In the genomic region with DNA sequence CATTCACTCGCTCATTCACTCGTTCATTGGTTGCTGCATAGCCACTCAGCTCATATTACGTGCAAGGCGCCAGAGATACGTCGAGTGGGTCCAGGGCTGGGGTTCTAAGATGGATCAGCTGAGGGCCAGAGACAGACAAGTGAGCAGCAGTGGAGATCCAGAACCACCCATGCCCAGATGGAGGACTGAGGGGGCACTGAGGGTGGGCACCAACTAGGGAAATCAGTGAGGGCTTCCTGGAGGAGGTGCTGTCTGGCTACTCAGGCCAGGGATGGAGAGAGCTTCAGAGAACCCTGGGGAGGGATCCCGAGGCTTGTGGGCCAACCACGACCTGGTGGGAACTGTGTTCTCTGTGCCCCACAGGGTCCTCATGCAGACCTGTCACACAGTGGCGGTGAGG, we compare ENCODE assay signal across 21 cellular contexts. TPM values are rescaled to one million over a fixed set of nuclear protein-coding genes. Genes with fewer than 3 reads are reported as not detected.
DNase-seq lines count a peak whose midpoint lies in the region; ATAC-seq and TF ChIP-seq lines count a peak whose summit lies in the region.
"Had no signal": no experiment of that assay in that cellular context is flagged by ENCODE, and none has a peak within 500 bp of the region (broad histone marks: within the 10 kb centered on the region; RNA-seq: fewer than 3 reads in every experiment).

No MANE protein-coding gene starts in this region.

- intact Hi-C loops in PC-3 (cut with micrococcal nuclease) (no loop called here), left ventricle myocardium inferior (cut with micrococcal nuclease) (no loop called here)

- POLR2A ChIA-PET in PC-3 (lab: Charles Lee; ENCODE audit: unreplicated experiment): no interaction called here

- H3K9ac ChIP-seq in PC-3 (ENCODE audit: low read length): 0 out of 2 replicates have a peak overlapping the region, but pooled peaks have one; percentile 65
- H3K9ac ChIP-seq in endodermal cell (ENCODE audit: extremely low read depth, low read length, poor library complexity, severe bottlenecking): no peak overlapping the region
- H3K9ac ChIP-seq in neural progenitor cell: no peak overlapping the region

- DNase-seq in PC-3 (no peak), endodermal cell (no peak), neural progenitor cell (ENCODE audit: low spot score) (no peak), left ventricle myocardium inferior (no peak), NCI-H82 treated with DMSO at 0.1 percent for 48 hours (lab: John Stamatoyannopoulos, UW; ENCODE audit: unreplicated experiment) (no peak), NCI-H2196 (lab: John Stamatoyannopoulos, UW; ENCODE audit: unreplicated experiment) (no peak)
- DNase-seq: BE2C; CD4-positive, CD25-positive, alpha-beta regulatory T cell; KBM-7; NCI-H1048; NCI-H1417; NCI-H1694; NCI-H2227 treated with DMSO at 0.1 percent for 48 hours; NCI-H748 treated with DMSO at 0.1 percent for 48 hours; Right ventricle myocardium superior; T-helper 2 cell had no signal

- ATAC-seq in PC-3 (no peak), GM18858 (IDR thresholded peaks at IDR 0.05; ENCODE audit: unreplicated experiment) (no peak)

- peaks cover 43% of the 10 kb centered on the region for H3K4me1 ChIP-seq in PC-3 (ENCODE audit: insufficient read depth, low read length)
- H3K4me1 ChIP-seq in endodermal cell (ENCODE audit: control insufficient read depth, insufficient read depth, low read length): peaks cover 18% of the 10 kb centered on the region
- peaks cover 12% of the 10 kb centered on the region for H3K4me1 ChIP-seq in neural progenitor cell
- peaks cover 13% of the 10 kb centered on the region for H3K4me1 ChIP-seq in left ventricle myocardium inferior
- H3K4me1 ChIP-seq: BE2C, SJSA1 had no signal

- no peaks in the 10 kb centered on the region for H3K9me2 ChIP-seq in PC-3 (replicated peaks; ENCODE audit: low read length)

- CTCF ChIA-PET in PC-3 (lab: Charles Lee): interaction anchor here (0.6 kb wide), 1 partner anchor 548 kb away, joined by 3 read pairs; no protein-coding TSS in a partner anchor

- H3K9me3 ChIP-seq in PC-3 (ENCODE audit: low read length) (no peaks in the 10 kb centered on the region), endodermal cell (ENCODE audit: control insufficient read depth, low read length) (no peaks in the 10 kb centered on the region), neural progenitor cell (ENCODE audit: low read depth) (no peaks in the 10 kb centered on the region), left ventricle myocardium inferior (replicated peaks) (peaks cover 10% of the 10 kb centered on the region)
- H3K9me3 ChIP-seq: BE2C, SJSA1 had no signal

- H3K27ac Mint-ChIP-seq in endodermal cell: peak overlapping the region; percentile 18
- H3K27ac Mint-ChIP-seq in neural progenitor cell: peak overlapping the region; percentile 58

- H4K20me1 ChIP-seq in PC-3 (ENCODE audit: low read length): no peaks in the 10 kb centered on the region
- no peaks in the 10 kb centered on the region for H4K20me1 ChIP-seq in neural progenitor cell (ENCODE audit: low read depth)

- H2AFZ ChIP-seq in PC-3 (ENCODE audit: low read length) (peak overlapping the region; percentile 45; the same call in 1 of the 2 replicates), neural progenitor cell (replicated peaks) (no peak overlapping the region)

- H3K27ac ChIP-seq in C4-2B (peak overlapping the region; percentile 99), PC-3 (ENCODE audit: low read length) (peak overlapping the region; percentile 65), endodermal cell (ENCODE audit: low read depth, low read length) (no peak overlapping the region), neural progenitor cell (no peak overlapping the region), left ventricle myocardium inferior (replicated peaks) (no peak overlapping the region)
- H3K27ac ChIP-seq: SJSA1 had no signal

- H3K36me3 ChIP-seq in PC-3 (ENCODE audit: low read depth, low read length) (peaks cover 7% of the 10 kb centered on the region), endodermal cell (ENCODE audit: control insufficient read depth, insufficient read depth, low read length) (no peaks in the 10 kb centered on the region), neural progenitor cell (no peaks in the 10 kb centered on the region), left ventricle myocardium inferior (no peaks in the 10 kb centered on the region)
- H3K36me3 ChIP-seq: BE2C, SJSA1 had no signal

- H3K27me3 Mint-ChIP-seq in endodermal cell (ENCODE audit: insufficient read depth) (no peaks in the 10 kb centered on the region), neural progenitor cell (ENCODE audit: insufficient read depth, low read depth) (peaks cover 4% of the 10 kb centered on the region)

- no TSS peak for BruUV-seq in PC-3 (replicated peaks; lab: Mats Ljungman, UMichigan)

- H3K9me3 Mint-ChIP-seq in endodermal cell: no peaks in the 10 kb centered on the region
- H3K9me3 Mint-ChIP-seq in neural progenitor cell: no peaks in the 10 kb centered on the region

- H3K4me3 ChIP-seq in PC-3 (ENCODE audit: low read length): peak overlapping the region; percentile 73
- no peak overlapping the region for H3K4me3 ChIP-seq in endodermal cell (ENCODE audit: low read length)
- H3K4me3 ChIP-seq in neural progenitor cell: no peak overlapping the region
- no peak overlapping the region for H3K4me3 ChIP-seq in left ventricle myocardium inferior
- H3K4me3 ChIP-seq: SJSA1 had no signal

- H3K36me3 Mint-ChIP-seq in endodermal cell (ENCODE audit: low read depth): no peaks in the 10 kb centered on the region
- H3K36me3 Mint-ChIP-seq in neural progenitor cell: no peaks in the 10 kb centered on the region
- H3K36me3 Mint-ChIP-seq: CD4-positive, CD25-positive, alpha-beta regulatory T cell had no signal

- H3F3A ChIP-seq in PC-3 (ENCODE audit: low read length, unreplicated experiment) (no peaks in the 10 kb centered on the region), neural progenitor cell (ENCODE audit: low read depth) (no peaks in the 10 kb centered on the region)

- no peak for TF ChIP-seq CTCF in C4-2B (conservative IDR thresholded peaks at IDR 0.05)
- TF ChIP-seq CTCF in PC-3 (conservative IDR thresholded peaks at IDR 0.05; ENCODE audit: low read depth, low read length): no peak
- no peak for TF ChIP-seq CTCF in endodermal cell (conservative IDR thresholded peaks at IDR 0.05)
- TF ChIP-seq CTCF in neural progenitor cell (IDR thresholded peaks at IDR 0.05): no peak
- TF ChIP-seq CTCF in left ventricle myocardium inferior (IDR thresholded peaks at IDR 0.05; ENCODE audit: borderline replicate concordance): no peak

- H3K4me3 Mint-ChIP-seq in endodermal cell (peak overlapping the region; percentile 29), neural progenitor cell (peak overlapping the region; percentile 55)
- H3K4me3 Mint-ChIP-seq: CD4-positive, CD25-positive, alpha-beta regulatory T cell had no signal

- WGBS in endodermal cell (ENCODE audit: insufficient coverage in 1 of 2, insufficient read length in 1 of 2), 2 experiments: 89 to 93% methylated on average over 6 to 9 of the region's 9 CpGs

- H3K27me3 ChIP-seq in PC-3 (ENCODE audit: low read length) (no peaks in the 10 kb centered on the region), endodermal cell (ENCODE audit: control insufficient read depth, insufficient read depth, low read length, poor library complexity, severe bottlenecking) (no peaks in the 10 kb centered on the region), neural progenitor cell (no peaks in the 10 kb centered on the region), left ventricle myocardium inferior (ENCODE audit: low read depth) (no peaks in the 10 kb centered on the region)
- H3K27me3 ChIP-seq: BE2C, SJSA1 had no signal

- H3K4me2 ChIP-seq in PC-3 (ENCODE audit: low read length): peak overlapping the region; percentile 85
- no peak overlapping the region for H3K4me2 ChIP-seq in neural progenitor cell

- H3K79me2 ChIP-seq in PC-3 (ENCODE audit: low read length) (peaks cover 42% of the 10 kb centered on the region), neural progenitor cell (ENCODE audit: low read depth) (no peaks in the 10 kb centered on the region)

- peaks cover 36% of the 10 kb centered on the region for H3K4me1 Mint-ChIP-seq in endodermal cell
- H3K4me1 Mint-ChIP-seq in neural progenitor cell: peaks cover 33% of the 10 kb centered on the region

RNA-seq across cellular contexts. Expression of gene SPDEF, which starts 0.4 kb away (rescaled TPM):
- total RNA-seq in PC-3 (2014; rRNA removed) (190 and 205 TPM in 2 replicates), endodermal cell (1 to 10 TPM; 1.1 to 2.6 TPM), neural progenitor cell (ENCODE audit: low replicate concordance) (0.50 TPM in 1 of 2 replicates, not detected in the other), left ventricle myocardium inferior (0.11 TPM)
- 0.57 TPM for polyA plus RNA-seq in endodermal cell (2013, experiment 1 of 2)
- 0.25 TPM for polyA plus RNA-seq in endodermal cell (2013, experiment 2 of 2)
- total RNA-seq: H4, NCI-H460, Right ventricle myocardium superior, SJSA1 had no signal
- polyA plus RNA-seq: CD4-positive, CD25-positive, alpha-beta regulatory T cell had no signal

Comparison
In these comparisons a context has a peak if more than half of its experiments do, and no peak if none do; other contexts are left out.
1. H3K27ac ChIP-seq: peak in C4-2B (single experiment) and PC-3 (single experiment); none in endodermal cell (single experiment), neural progenitor cell (single experiment) and left ventricle myocardium inferior (single experiment).
2. RNA of gene SPDEF, which starts 0.4 kb away (total RNA-seq): 190 to 205 TPM in PC-3; 1.1 to 2.6 TPM in endodermal cell, 0.11 TPM in left ventricle myocardium inferior (single experiment) and 0.50 TPM in neural progenitor cell; every median in the first group is over 10 times any median in the second.